Comparison of ENCODE assay signal across 22 cellular contexts in the genomic region with DNA sequence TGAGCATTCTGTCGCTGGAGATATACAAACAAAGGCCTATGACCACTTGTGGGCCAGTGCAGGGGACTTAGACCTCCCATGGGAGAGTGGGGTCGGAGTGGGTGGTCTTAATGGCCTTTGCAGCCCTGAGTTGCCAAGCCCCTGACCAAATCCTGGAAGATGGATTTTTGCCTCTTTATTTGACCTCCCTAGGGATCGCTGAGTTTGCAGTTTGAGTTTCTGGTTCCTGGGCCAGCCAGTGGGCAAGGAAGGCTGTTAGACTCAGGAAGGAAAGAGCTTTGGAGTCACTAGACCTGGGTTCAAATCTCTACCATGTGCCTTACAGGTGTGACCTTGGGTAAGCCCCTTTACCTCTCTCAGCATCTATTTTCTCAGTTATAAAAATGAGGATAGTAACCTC.
A peak's percentile ranks its signal among the peaks of the same experiment; 100 is the strongest.
DNase-seq lines count a peak whose midpoint lies in the region; ATAC-seq, FAIRE-seq and TF ChIP-seq lines count a peak whose summit lies in the region.
"Had no signal": no experiment of that assay in that cellular context is flagged by ENCODE, and none has a peak within 500 bp of the region (broad histone marks: within the 10 kb centered on the region; RNA-seq: fewer than 3 reads in every experiment).

No MANE protein-coding gene starts in this region.

- H3K18ac ChIP-seq in IMR-90 (ENCODE audit: low read depth, low read length): no peak overlapping the region

- H4K91ac ChIP-seq in IMR-90 (ENCODE audit: insufficient read depth, low read depth, low read length): no peak overlapping the region

- H4K8ac ChIP-seq in IMR-90 (ENCODE audit: low read depth in 2 of 2, low read length in 2 of 2): no peak overlapping the region

- TF ChIP-seq CTCF in IMR-90 (conservative IDR thresholded peaks at IDR 0.05; ENCODE audit: low read depth, low read length): no peak
- TF ChIP-seq CTCF in K562 (IDR thresholded peaks at IDR 0.05 in 2 of 3, conservative IDR thresholded peaks at IDR 0.05 in 1 of 3; ENCODE audit: insufficient read depth in 2 of 3, low read depth in 1 of 3, low read length in 3 of 3): no peak
- TF ChIP-seq CTCF in neural progenitor cell (IDR thresholded peaks at IDR 0.05): no peak

- dilution Hi-C loops in IMR-90 (cut with HindIII; ENCODE audit: low sequenced_read_pairs, unreplicated experiment): no loop called here

- intact Hi-C loops in IMR-90 (cut with micrococcal nuclease) (no loop called here), K562 (cut with micrococcal nuclease) (no loop called here)
- intact Hi-C loops in activated CD4-positive, alpha-beta memory T cell treated with anti-CD3 and anti-CD28 coated beads for 36 hours (cut with micrococcal nuclease): no loop called here

- H2AFZ ChIP-seq in IMR-90 (replicated peaks; ENCODE audit: low read length, poor library complexity) (no peak overlapping the region), K562 (ENCODE audit: low read depth, low read length) (no peak overlapping the region), neural progenitor cell (replicated peaks) (no peak overlapping the region)
- H2AFZ ChIP-seq: GM23338 had no signal

- no peak overlapping the region for H2AK5ac ChIP-seq in IMR-90 (ENCODE audit: low read depth, low read length)

- H3K27me3 Mint-ChIP-seq in neural progenitor cell (ENCODE audit: insufficient read depth, low read depth): peaks cover 13% of the 10 kb centered on the region
- H3K27me3 Mint-ChIP-seq in activated CD4-positive, alpha-beta memory T cell treated with anti-CD3 and anti-CD28 coated beads for 36 hours: peaks cover 24% of the 10 kb centered on the region

- TF ChIP-seq RAD21 in IMR-90 (IDR thresholded peaks at IDR 0.05; ENCODE audit: low read length): no peak
- TF ChIP-seq RAD21 in K562 (CRISPR knock-in tag; conservative IDR thresholded peaks at IDR 0.05 in 1 of 2, IDR thresholded peaks at IDR 0.05 in 1 of 2): no peak

- DNase-seq in IMR-90: no peak
- DNase-seq in K562 (ENCODE audit: extremely low read depth in 1 of 4, low spot score in 3 of 4): no peak
- no peak for DNase-seq in neural progenitor cell (ENCODE audit: low spot score)
- DNase-seq in activated CD4-positive, alpha-beta memory T cell treated with anti-CD3 and anti-CD28 coated beads for 36 hours: no peak
- DNase-seq in HCEC 1CT: no peak
- DNase-seq: AML-193; BE2C; CD4-positive, alpha-beta T cell; CD8-positive, alpha-beta memory T cell; DMS 273 treated with DMSO at 0.1 percent for 48 hours; DMS79; EL; GDM1 had no signal

- no peak for TF ChIP-seq POLR2A in IMR-90 (IDR thresholded peaks at IDR 0.05; ENCODE audit: low read depth, low read length)
- no peak for TF ChIP-seq POLR2A in K562 (conservative IDR thresholded peaks at IDR 0.05)

- H3K27ac Mint-ChIP-seq in neural progenitor cell: peak overlapping the region; percentile 26
- no peak overlapping the region for H3K27ac Mint-ChIP-seq in activated CD4-positive, alpha-beta memory T cell treated with anti-CD3 and anti-CD28 coated beads for 36 hours
- H3K27ac Mint-ChIP-seq: CD14-positive monocyte; CD4-positive, alpha-beta T cell; CD8-positive, alpha-beta memory T cell; GM23338 had no signal

- H2BK15ac ChIP-seq in IMR-90 (ENCODE audit: low read depth, low read length): no peak overlapping the region

- no peak overlapping the region for H3K4me3 ChIP-seq in IMR-90 (ENCODE audit: insufficient read depth, low read depth, low read length)
- no peak overlapping the region for H3K4me3 ChIP-seq in K562
- no peak overlapping the region for H3K4me3 ChIP-seq in neural progenitor cell
- H3K4me3 ChIP-seq: BLaER1 treated with 17β-estradiol and CSF1 and Interleukin-3, amounts not matched to agents 10 nM and 100 nM; GM12878; GM23338; HAP-1 had no signal

- no peak overlapping the region for H2BK5ac ChIP-seq in IMR-90 (ENCODE audit: low read depth, low read length, poor library complexity, severe bottlenecking)

- no peak overlapping the region for H2BK20ac ChIP-seq in IMR-90 (ENCODE audit: low read depth, low read length)

- no TSS peak for BruUV-seq in IMR-90 (replicated peaks; lab: Mats Ljungman, UMichigan)
- BruUV-seq in K562 (replicated peaks; lab: Mats Ljungman, UMichigan): no TSS peak

- H3K4me1 Mint-ChIP-seq in neural progenitor cell: peaks cover 50% of the 10 kb centered on the region
- H3K4me1 Mint-ChIP-seq in activated CD4-positive, alpha-beta memory T cell treated with anti-CD3 and anti-CD28 coated beads for 36 hours (ENCODE audit: low read depth): no peaks in the 10 kb centered on the region

- H3K27me3 ChIP-seq in IMR-90 (ENCODE audit: control insufficient read depth, insufficient read depth, low read length) (peaks cover 42% of the 10 kb centered on the region), K562 (ENCODE audit: control insufficient read depth in 2 of 2, insufficient read depth in 2 of 2, low read length in 2 of 2) (peaks cover 24 to 48% of the 10 kb centered on the region in 2 experiments), neural progenitor cell (no peaks in the 10 kb centered on the region)
- H3K27me3 ChIP-seq: BE2C had no signal

- POLR2A ChIA-PET in IMR-90 (lab: Charles Lee; ENCODE audit: unreplicated experiment) (no interaction called here), K562 (lab: Yijun Ruan, JAX) (interaction anchor here (0.6 kb wide), 1 partner anchor 225 kb away, joined by 3 read pairs; no protein-coding TSS in a partner anchor)
- POLR2A ChIA-PET in activated CD4-positive, alpha-beta memory T cell treated with anti-CD3 and anti-CD28 coated beads for 36 hours (lab: Charles Lee): no interaction called here

- no peak overlapping the region for H3K56ac ChIP-seq in IMR-90 (ENCODE audit: extremely low read depth, insufficient read depth, low read length)

- H3F3A ChIP-seq in neural progenitor cell (ENCODE audit: low read depth): peaks cover 33% of the 10 kb centered on the region

- no peaks in the 10 kb centered on the region for H3K79me1 ChIP-seq in IMR-90 (ENCODE audit: low read depth in 1 of 2, low read length in 2 of 2)

- CTCF ChIA-PET in IMR-90 (lab: Yijun Ruan, JAX) (no interaction called here), K562 (lab: Yijun Ruan, JAX; ENCODE audit: low intra/inter-chr PET ratio) (no interaction called here)
- CTCF ChIA-PET in activated CD4-positive, alpha-beta memory T cell treated with anti-CD3 and anti-CD28 coated beads for 36 hours (lab: Charles Lee): no interaction called here

- H3K4me1 ChIP-seq in IMR-90 (ENCODE audit: control insufficient read depth, insufficient read depth, low read length) (no peaks in the 10 kb centered on the region), K562 (replicated peaks in 1 of 2; ENCODE audit: control insufficient read depth in 2 of 2, insufficient read depth in 2 of 2, low read length in 2 of 2) (peaks cover 13 to 28% of the 10 kb centered on the region in 2 experiments; a peak in 3 of 5 replicates), neural progenitor cell (peaks cover 41% of the 10 kb centered on the region)
- H3K4me1 ChIP-seq: HAP-1 had no signal

- WGBS in IMR-90 (ENCODE audit: extremely low coverage in 2 of 2, insufficient read length in 1 of 2), 2 experiments: no CpG with 5 or more reads among the region's 3 CpGs
- WGBS in K562 (ENCODE audit: insufficient coverage, low coverage, missing lambda C conversion rate): 0% methylated on average over 3 of the region's 3 CpGs

- no peak overlapping the region for H2BK120ac ChIP-seq in IMR-90 (ENCODE audit: low read depth, low read length)

- no peak for TF ChIP-seq EP300 in K562 (IDR thresholded peaks at IDR 0.05; ENCODE audit: low read length)

- H3K9me3 ChIP-seq in IMR-90 (ENCODE audit: control insufficient read depth, insufficient read depth, low read length) (no peaks in the 10 kb centered on the region), K562 (replicated peaks; ENCODE audit: control insufficient read depth, insufficient read depth, low read depth, low read length) (no peaks in the 10 kb centered on the region), neural progenitor cell (ENCODE audit: low read depth) (no peaks in the 10 kb centered on the region)
- H3K9me3 ChIP-seq: BE2C; BLaER1 treated with 17β-estradiol and CSF1 and Interleukin-3, amounts not matched to agents 10 nM and 100 nM; HAP-1 had no signal

- H3K27ac ChIP-seq in IMR-90 (ENCODE audit: insufficient read depth, low read length) (no peak overlapping the region), K562 (ENCODE audit: extremely low read depth, low read depth, low read length) (no peak overlapping the region), neural progenitor cell (no peak overlapping the region)
- H3K27ac ChIP-seq: BLaER1 treated with 17β-estradiol and CSF1 and Interleukin-3, amounts not matched to agents 10 nM and 100 nM had no signal

- H3K9me3 Mint-ChIP-seq in neural progenitor cell: no peaks in the 10 kb centered on the region
- no peaks in the 10 kb centered on the region for H3K9me3 Mint-ChIP-seq in activated CD4-positive, alpha-beta memory T cell treated with anti-CD3 and anti-CD28 coated beads for 36 hours
- H3K9me3 Mint-ChIP-seq: CD4-positive, alpha-beta T cell; CD8-positive, alpha-beta memory T cell; GM23338 had no signal

- ATAC-seq in IMR-90 (ENCODE audit: low read depth) (no peak), K562 (no peak), HG02610 (IDR thresholded peaks at IDR 0.05; ENCODE audit: unreplicated experiment) (no peak)
- ATAC-seq: GM12878, GM23338 had no signal

- no peaks in the 10 kb centered on the region for H3K36me3 Mint-ChIP-seq in neural progenitor cell
- H3K36me3 Mint-ChIP-seq in activated CD4-positive, alpha-beta memory T cell treated with anti-CD3 and anti-CD28 coated beads for 36 hours: no peaks in the 10 kb centered on the region
- H3K36me3 Mint-ChIP-seq: CD8-positive, alpha-beta memory T cell had no signal

- no peak overlapping the region for H4K5ac ChIP-seq in IMR-90 (ENCODE audit: low read depth, low read length)

- no peak overlapping the region for H3K23ac ChIP-seq in IMR-90 (ENCODE audit: low read depth, low read length)

- no peak overlapping the region for H2AK9ac ChIP-seq in IMR-90 (replicated peaks; ENCODE audit: low read depth, low read length, poor library complexity)

- H4K20me1 ChIP-seq in IMR-90 (ENCODE audit: insufficient read depth, low read length): no peaks in the 10 kb centered on the region
- peaks cover 22% of the 10 kb centered on the region for H4K20me1 ChIP-seq in K562 (replicated peaks; ENCODE audit: control insufficient read depth, insufficient read depth, low read length)
- H4K20me1 ChIP-seq in neural progenitor cell (ENCODE audit: low read depth): no peaks in the 10 kb centered on the region

- H3K4me2 ChIP-seq in IMR-90 (ENCODE audit: low read depth, low read length) (no peak overlapping the region), K562 (ENCODE audit: insufficient read depth, low read length) (no peak overlapping the region), neural progenitor cell (no peak overlapping the region)
- H3K4me2 ChIP-seq: BLaER1 treated with 17β-estradiol and CSF1 and Interleukin-3, amounts not matched to agents 10 nM and 100 nM; GM23338 had no signal

- H3K4me3 Mint-ChIP-seq in neural progenitor cell: no peak overlapping the region
- no peak overlapping the region for H3K4me3 Mint-ChIP-seq in activated CD4-positive, alpha-beta memory T cell treated with anti-CD3 and anti-CD28 coated beads for 36 hours
- H3K4me3 Mint-ChIP-seq: CD4-positive, alpha-beta T cell; CD8-positive, alpha-beta memory T cell; GM23338 had no signal

- FAIRE-seq in K562 (lab: Jason Lieb, UNC): no peak
- FAIRE-seq: D721Med, GM12878, GM19239, H54 had no signal

- no peak overlapping the region for H3K14ac ChIP-seq in IMR-90 (replicated peaks; ENCODE audit: low read depth, low read length)

- no peaks in the 10 kb centered on the region for H3K9me1 ChIP-seq in IMR-90 (ENCODE audit: insufficient read depth, low read length)
- no peaks in the 10 kb centered on the region for H3K9me1 ChIP-seq in K562 (ENCODE audit: control insufficient read depth, insufficient read depth, low read length)

- H3K79me2 ChIP-seq in K562 (ENCODE audit: control insufficient read depth, insufficient read depth, low read length) (no peaks in the 10 kb centered on the region), neural progenitor cell (ENCODE audit: low read depth) (no peaks in the 10 kb centered on the region)

- no peaks in the 10 kb centered on the region for H3K36me3 ChIP-seq in IMR-90 (ENCODE audit: control insufficient read depth, insufficient read depth, low read length)
- H3K36me3 ChIP-seq in K562 (ENCODE audit: control insufficient read depth, insufficient read depth, low read length): no peaks in the 10 kb centered on the region
- H3K36me3 ChIP-seq in neural progenitor cell: no peaks in the 10 kb centered on the region
- H3K36me3 ChIP-seq: BE2C; BLaER1 treated with 17β-estradiol and CSF1 and Interleukin-3, amounts not matched to agents 10 nM and 100 nM; HAP-1 had no signal

- H3K4ac ChIP-seq in IMR-90 (ENCODE audit: low read depth, low read length): no peak overlapping the region

- in situ Hi-C loops in IMR-90 (cut with MboI; ENCODE audit: low sequenced_read_pairs) (no loop called here), K562 (cut with MboI) (no loop called here)

- H3K9ac ChIP-seq in IMR-90 (ENCODE audit: low read depth, low read length) (no peak overlapping the region), K562 (ENCODE audit: insufficient read depth in 1 of 2, low read depth in 2 of 2, low read length in 2 of 2) (no peak overlapping the region), neural progenitor cell (no peak overlapping the region)
- H3K9ac ChIP-seq: BLaER1 treated with 17β-estradiol and CSF1 and Interleukin-3, amounts not matched to agents 10 nM and 100 nM had no signal
